1 cellular context compared by ENCODE assay signal in genomic region chr7:76397409-76398183, GRCh38.
TF ChIP-seq lines count a peak whose summit lies in the region.

No MANE protein-coding gene starts in this region.

TF ChIP-seq in K562, 482 proteins besides CTCF, POLR2A, EP300 and RAD21 (continued from another document and continues in another):
- TF ChIP-seq MEIS2 (IDR thresholded peaks at IDR 0.05; ENCODE audit: partially characterized antibody) (peak; percentile 79), ZNF23 (CRISPR knock-in tag; IDR thresholded peaks at IDR 0.05) (peak; percentile 62; the same call in 1 of the 2 replicates), FOS (IDR thresholded peaks at IDR 0.05; ENCODE audit: extremely low read depth, insufficient read length) (no peak), LEF1 (IDR thresholded peaks at IDR 0.05) (no peak; the same call in 1 of the 2 replicates), MAZ (CRISPR knock-in tag; conservative IDR thresholded peaks at IDR 0.05 in 1 of 2, IDR thresholded peaks at IDR 0.05 in 1 of 2) (peak; percentile 90; a peak in 3 of 4 replicates), CXXC5 (CRISPR knock-in tag; IDR thresholded peaks at IDR 0.05) (peak; percentile 90), ZNF780A (CRISPR knock-in tag; IDR thresholded peaks at IDR 0.05) (no peak), DPF2 (IDR thresholded peaks at IDR 0.05) (peak; percentile 22; the same call in 1 of the 2 replicates), MLX (CRISPR knock-in tag; conservative IDR thresholded peaks at IDR 0.05) (peak in 1 of 2 experiments; percentile 81; a peak in 2 of 4 replicates), ZNF212 (CRISPR knock-in tag; IDR thresholded peaks at IDR 0.05) (no peak), MECOM (CRISPR knock-in tag; IDR thresholded peaks at IDR 0.05) (no peak), NR2F6 (CRISPR knock-in tag; IDR thresholded peaks at IDR 0.05) (no peak), KAT8 (IDR thresholded peaks at IDR 0.05; ENCODE audit: low read depth) (no peak), TBP (optimal IDR thresholded peaks at IDR 0.05; ENCODE audit: low read depth, low read length) (peak; percentile 65), SREBF2 (CRISPR knock-in tag; IDR thresholded peaks at IDR 0.05) (0 out of 2 replicates have a peak, but pooled peaks have one; percentile 68), SMARCC2 (IDR thresholded peaks at IDR 0.05; ENCODE audit: low read depth) (peak; percentile 38; the same call in 1 of the 2 replicates), HNRNPH1 (optimal IDR thresholded peaks at IDR 0.05; ENCODE audit: low read depth, low read length) (no peak), FOXK2 (conservative IDR thresholded peaks at IDR 0.05 in 1 of 2, IDR thresholded peaks at IDR 0.05 in 1 of 2; ENCODE audit: low read depth in 2 of 2) (peak; percentile 69 to 74; a peak in 2 of 4 replicates), MAFG (tag; conservative IDR thresholded peaks at IDR 0.05) (no peak), SMARCA5 (IDR thresholded peaks at IDR 0.05) (peak; percentile 97), ILF3 (IDR thresholded peaks at IDR 0.05; ENCODE audit: borderline replicate concordance) (no peak), HNRNPUL1 (IDR thresholded peaks at IDR 0.05; ENCODE audit: low read length) (no peak), ZNF740 (CRISPR knock-in tag; IDR thresholded peaks at IDR 0.05) (no peak), ZNF740 (tag; IDR thresholded peaks at IDR 0.05) (no peak), ZNF239 (CRISPR knock-in tag; IDR thresholded peaks at IDR 0.05) (no peak; the same call in 1 of the 2 replicates), ZNF436 (CRISPR knock-in tag; IDR thresholded peaks at IDR 0.05) (peak; percentile 93), CTBP1 (IDR thresholded peaks at IDR 0.05; ENCODE audit: borderline replicate concordance) (peak; percentile 64), THAP12 (CRISPR knock-in tag; IDR thresholded peaks at IDR 0.05) (peak; percentile 79), ZNF124 (CRISPR knock-in tag; IDR thresholded peaks at IDR 0.05) (no peak), NR3C1 (CRISPR knock-in tag; IDR thresholded peaks at IDR 0.05) (0 out of 2 replicates have a peak, but pooled peaks have one; percentile 71), SOX6 (IDR thresholded peaks at IDR 0.05) (no peak), PTBP1 (IDR thresholded peaks at IDR 0.05; ENCODE audit: low read depth, low read length) (peak; percentile 82), BCOR (IDR thresholded peaks at IDR 0.05) (peak; percentile 99), EGR1 (conservative IDR thresholded peaks at IDR 0.05) (peak; percentile 74), NFE2L1 (tag; IDR thresholded peaks at IDR 0.05; ENCODE audit: borderline replicate concordance, low read depth) (no peak), VEZF1 (CRISPR knock-in tag; IDR thresholded peaks at IDR 0.05) (peak; percentile 73), CBX1 (IDR thresholded peaks at IDR 0.05; ENCODE audit: low read depth) (peak; percentile 79; the same call in 1 of the 2 replicates), EHMT2 (IDR thresholded peaks at IDR 0.05) (no peak), XRCC5 (IDR thresholded peaks at IDR 0.05; ENCODE audit: low read depth, low read length) (peak; percentile 47; the same call in 1 of the 2 replicates), CHCHD3 (CRISPR knock-in tag; IDR thresholded peaks at IDR 0.05) (no peak), KAT7 (CRISPR knock-in tag; IDR thresholded peaks at IDR 0.05; ENCODE audit: borderline replicate concordance) (peak; percentile 90; the same call in 1 of the 2 replicates), ZNF143 (CRISPR knock-in tag; IDR thresholded peaks at IDR 0.05) (peak; percentile 44; the same call in 1 of the 2 replicates), ETV1 (tag; conservative IDR thresholded peaks at IDR 0.05; ENCODE audit: low read depth) (peak; percentile 78), BHLHE40 (IDR thresholded peaks at IDR 0.05; ENCODE audit: low read length) (peak; percentile 75; the same call in 1 of the 2 replicates), ZNF668 (CRISPR knock-in tag; IDR thresholded peaks at IDR 0.05) (no peak), MNT (conservative IDR thresholded peaks at IDR 0.05) (peak; percentile 95 to 97)
- TF ChIP-seq, protein P1, sequence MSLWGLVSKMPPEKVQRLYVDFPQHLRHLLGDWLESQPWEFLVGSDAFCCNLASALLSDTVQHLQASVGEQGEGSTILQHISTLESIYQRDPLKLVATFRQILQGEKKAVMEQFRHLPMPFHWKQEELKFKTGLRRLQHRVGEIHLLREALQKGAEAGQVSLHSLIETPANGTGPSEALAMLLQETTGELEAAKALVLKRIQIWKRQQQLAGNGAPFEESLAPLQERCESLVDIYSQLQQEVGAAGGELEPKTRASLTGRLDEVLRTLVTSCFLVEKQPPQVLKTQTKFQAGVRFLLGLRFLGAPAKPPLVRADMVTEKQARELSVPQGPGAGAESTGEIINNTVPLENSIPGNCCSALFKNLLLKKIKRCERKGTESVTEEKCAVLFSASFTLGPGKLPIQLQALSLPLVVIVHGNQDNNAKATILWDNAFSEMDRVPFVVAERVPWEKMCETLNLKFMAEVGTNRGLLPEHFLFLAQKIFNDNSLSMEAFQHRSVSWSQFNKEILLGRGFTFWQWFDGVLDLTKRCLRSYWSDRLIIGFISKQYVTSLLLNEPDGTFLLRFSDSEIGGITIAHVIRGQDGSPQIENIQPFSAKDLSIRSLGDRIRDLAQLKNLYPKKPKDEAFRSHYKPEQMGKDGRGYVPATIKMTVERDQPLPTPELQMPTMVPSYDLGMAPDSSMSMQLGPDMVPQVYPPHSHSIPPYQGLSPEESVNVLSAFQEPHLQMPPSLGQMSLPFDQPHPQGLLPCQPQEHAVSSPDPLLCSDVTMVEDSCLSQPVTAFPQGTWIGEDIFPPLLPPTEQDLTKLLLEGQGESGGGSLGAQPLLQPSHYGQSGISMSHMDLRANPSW (CRISPR knock-in tag; IDR thresholded peaks at IDR 0.05): peak; percentile 92
- TF ChIP-seq, protein P2, sequence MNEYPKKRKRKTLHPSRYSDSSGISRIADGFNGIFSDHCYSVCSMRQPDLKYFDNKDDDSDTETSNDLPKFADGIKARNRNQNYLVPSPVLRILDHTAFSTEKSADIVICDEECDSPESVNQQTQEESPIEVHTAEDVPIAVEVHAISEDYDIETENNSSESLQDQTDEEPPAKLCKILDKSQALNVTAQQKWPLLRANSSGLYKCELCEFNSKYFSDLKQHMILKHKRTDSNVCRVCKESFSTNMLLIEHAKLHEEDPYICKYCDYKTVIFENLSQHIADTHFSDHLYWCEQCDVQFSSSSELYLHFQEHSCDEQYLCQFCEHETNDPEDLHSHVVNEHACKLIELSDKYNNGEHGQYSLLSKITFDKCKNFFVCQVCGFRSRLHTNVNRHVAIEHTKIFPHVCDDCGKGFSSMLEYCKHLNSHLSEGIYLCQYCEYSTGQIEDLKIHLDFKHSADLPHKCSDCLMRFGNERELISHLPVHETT (CRISPR knock-in tag; conservative IDR thresholded peaks at IDR 0.05 in 1 of 2, IDR thresholded peaks at IDR 0.05 in 1 of 2): peak in 1 of 2 experiments; percentile 55; a peak in 1 of 4 replicates
- TF ChIP-seq, protein P3, sequence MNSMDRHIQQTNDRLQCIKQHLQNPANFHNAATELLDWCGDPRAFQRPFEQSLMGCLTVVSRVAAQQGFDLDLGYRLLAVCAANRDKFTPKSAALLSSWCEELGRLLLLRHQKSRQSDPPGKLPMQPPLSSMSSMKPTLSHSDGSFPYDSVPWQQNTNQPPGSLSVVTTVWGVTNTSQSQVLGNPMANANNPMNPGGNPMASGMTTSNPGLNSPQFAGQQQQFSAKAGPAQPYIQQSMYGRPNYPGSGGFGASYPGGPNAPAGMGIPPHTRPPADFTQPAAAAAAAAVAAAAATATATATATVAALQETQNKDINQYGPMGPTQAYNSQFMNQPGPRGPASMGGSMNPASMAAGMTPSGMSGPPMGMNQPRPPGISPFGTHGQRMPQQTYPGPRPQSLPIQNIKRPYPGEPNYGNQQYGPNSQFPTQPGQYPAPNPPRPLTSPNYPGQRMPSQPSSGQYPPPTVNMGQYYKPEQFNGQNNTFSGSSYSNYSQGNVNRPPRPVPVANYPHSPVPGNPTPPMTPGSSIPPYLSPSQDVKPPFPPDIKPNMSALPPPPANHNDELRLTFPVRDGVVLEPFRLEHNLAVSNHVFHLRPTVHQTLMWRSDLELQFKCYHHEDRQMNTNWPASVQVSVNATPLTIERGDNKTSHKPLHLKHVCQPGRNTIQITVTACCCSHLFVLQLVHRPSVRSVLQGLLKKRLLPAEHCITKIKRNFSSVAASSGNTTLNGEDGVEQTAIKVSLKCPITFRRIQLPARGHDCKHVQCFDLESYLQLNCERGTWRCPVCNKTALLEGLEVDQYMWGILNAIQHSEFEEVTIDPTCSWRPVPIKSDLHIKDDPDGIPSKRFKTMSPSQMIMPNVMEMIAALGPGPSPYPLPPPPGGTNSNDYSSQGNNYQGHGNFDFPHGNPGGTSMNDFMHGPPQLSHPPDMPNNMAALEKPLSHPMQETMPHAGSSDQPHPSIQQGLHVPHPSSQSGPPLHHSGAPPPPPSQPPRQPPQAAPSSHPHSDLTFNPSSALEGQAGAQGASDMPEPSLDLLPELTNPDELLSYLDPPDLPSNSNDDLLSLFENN (IDR thresholded peaks at IDR 0.05; ENCODE audit: low read depth in 2 of 2, low read length in 2 of 2): no peak
- TF ChIP-seq, protein P4, sequence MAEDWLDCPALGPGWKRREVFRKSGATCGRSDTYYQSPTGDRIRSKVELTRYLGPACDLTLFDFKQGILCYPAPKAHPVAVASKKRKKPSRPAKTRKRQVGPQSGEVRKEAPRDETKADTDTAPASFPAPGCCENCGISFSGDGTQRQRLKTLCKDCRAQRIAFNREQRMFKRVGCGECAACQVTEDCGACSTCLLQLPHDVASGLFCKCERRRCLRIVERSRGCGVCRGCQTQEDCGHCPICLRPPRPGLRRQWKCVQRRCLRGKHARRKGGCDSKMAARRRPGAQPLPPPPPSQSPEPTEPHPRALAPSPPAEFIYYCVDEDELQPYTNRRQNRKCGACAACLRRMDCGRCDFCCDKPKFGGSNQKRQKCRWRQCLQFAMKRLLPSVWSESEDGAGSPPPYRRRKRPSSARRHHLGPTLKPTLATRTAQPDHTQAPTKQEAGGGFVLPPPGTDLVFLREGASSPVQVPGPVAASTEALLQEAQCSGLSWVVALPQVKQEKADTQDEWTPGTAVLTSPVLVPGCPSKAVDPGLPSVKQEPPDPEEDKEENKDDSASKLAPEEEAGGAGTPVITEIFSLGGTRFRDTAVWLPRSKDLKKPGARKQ (CRISPR knock-in tag; IDR thresholded peaks at IDR 0.05): no peak
- TF ChIP-seq, protein P5, sequence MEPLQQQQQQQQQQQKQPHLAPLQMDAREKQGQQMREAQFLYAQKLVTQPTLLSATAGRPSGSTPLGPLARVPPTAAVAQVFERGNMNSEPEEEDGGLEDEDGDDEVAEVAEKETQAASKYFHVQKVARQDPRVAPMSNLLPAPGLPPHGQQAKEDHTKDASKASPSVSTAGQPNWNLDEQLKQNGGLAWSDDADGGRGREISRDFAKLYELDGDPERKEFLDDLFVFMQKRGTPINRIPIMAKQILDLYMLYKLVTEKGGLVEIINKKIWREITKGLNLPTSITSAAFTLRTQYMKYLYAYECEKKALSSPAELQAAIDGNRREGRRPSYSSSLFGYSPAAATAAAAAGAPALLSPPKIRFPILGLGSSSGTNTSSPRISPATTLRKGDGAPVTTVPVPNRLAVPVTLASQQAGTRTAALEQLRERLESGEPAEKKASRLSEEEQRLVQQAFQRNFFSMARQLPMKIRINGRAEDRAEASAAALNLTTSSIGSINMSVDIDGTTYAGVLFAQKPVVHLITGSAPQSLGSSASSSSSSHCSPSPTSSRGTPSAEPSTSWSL (CRISPR knock-in tag; IDR thresholded peaks at IDR 0.05; ENCODE audit: borderline replicate concordance): peak; percentile 19; the same call in 1 of the 2 replicates
